ENCODE assay signal across 8 cellular contexts in the genomic region with DNA sequence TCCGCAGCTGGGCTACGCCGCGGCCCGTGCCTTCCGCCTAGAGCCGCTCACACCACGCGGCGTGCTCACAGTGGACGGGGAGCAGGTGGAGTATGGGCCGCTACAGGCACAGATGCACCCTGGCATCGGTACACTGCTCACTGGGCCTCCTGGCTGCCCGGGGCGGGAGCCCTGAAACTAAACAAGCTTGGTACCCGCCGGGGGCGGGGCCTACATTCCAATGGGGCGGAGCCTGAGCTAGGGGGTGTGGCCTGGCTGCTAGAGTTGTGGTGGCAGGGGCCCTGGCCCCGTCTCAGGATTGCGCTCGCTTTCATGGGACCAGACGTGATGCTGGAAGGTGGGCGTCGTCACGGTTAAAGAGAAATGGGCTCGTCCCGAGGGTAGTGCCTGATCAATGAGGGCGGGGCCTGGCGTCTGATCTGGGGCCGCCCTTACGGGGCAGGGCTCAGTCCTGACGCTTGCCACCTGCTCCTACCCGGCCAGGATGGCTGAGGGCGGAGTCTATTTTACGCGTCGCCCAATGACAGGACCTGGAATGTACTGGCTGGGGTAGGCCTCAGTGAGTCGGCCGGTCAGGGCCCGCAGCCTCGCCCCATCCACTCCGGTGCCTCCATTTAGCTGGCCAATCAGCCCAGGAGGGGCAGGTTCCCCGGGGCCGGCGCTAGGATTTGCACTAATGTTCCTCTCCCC. TPM values are rescaled to one million over a fixed set of nuclear protein-coding genes. Genes with fewer than 3 reads are reported as not detected.
DNase-seq lines count a peak whose midpoint lies in the region; ATAC-seq and TF ChIP-seq lines count a peak whose summit lies in the region.

No MANE protein-coding gene starts in this region.

- peak overlapping the region; percentile 76 for H3K9ac ChIP-seq in mesendoderm (ENCODE audit: low read length)

- peak overlapping the region; percentile 89 for H3K56ac ChIP-seq in mesendoderm (ENCODE audit: low read length)

- H3K27me3 ChIP-seq in mesendoderm (ENCODE audit: insufficient read depth, low read length, poor library complexity), result no peaks in the 10 kb centered on the region
- H3K27me3 ChIP-seq in uterus, result no peaks in the 10 kb centered on the region

- no peak overlapping the region for H2BK5ac ChIP-seq in mesendoderm (ENCODE audit: low read length)

- peaks cover 8% of the 10 kb centered on the region for H3K4me1 ChIP-seq in mesendoderm (ENCODE audit: control insufficient read depth, low read depth, low read length)
- H3K4me1 ChIP-seq in uterus, result peaks cover 11 to 23% of the 10 kb centered on the region in 2 donors

- peaks cover 2% of the 10 kb centered on the region for H3K79me1 ChIP-seq in mesendoderm (ENCODE audit: low read length)

- H4K8ac ChIP-seq in mesendoderm (ENCODE audit: low read depth, low read length), result no peak overlapping the region

- H2BK15ac ChIP-seq in mesendoderm (replicated peaks; ENCODE audit: low read depth), result no peak overlapping the region

- no peaks in the 10 kb centered on the region for H3K79me2 ChIP-seq in mesendoderm (ENCODE audit: control insufficient read depth, insufficient read depth, low read length)

- no peaks in the 10 kb centered on the region for H3K9me3 Mint-ChIP-seq in activated naive CD4-positive, alpha-beta T cell treated with anti-CD3 and anti-CD28 coated beads, Interleukin-2, amount 50 U/mL, for 72 hours
- no peaks in the 10 kb centered on the region for H3K9me3 Mint-ChIP-seq in stimulated activated memory B cell treated with anti-CD40 and anti-IgM and Interleukin-4, amounts not matched to agents 10 μg/mL and 1 μg/mL and 100 μg/mL, for 72 hours

- H3K27ac ChIP-seq in coronary artery, result peak overlapping the region; percentile 85 to 86
- H3K27ac ChIP-seq in mesendoderm (ENCODE audit: low read depth, low read length), result peak overlapping the region; percentile 83
- peak overlapping the region; percentile 71 to 91 for H3K27ac ChIP-seq in uterus

- no peaks in the 10 kb centered on the region for H3K36me3 ChIP-seq in mesendoderm (ENCODE audit: control insufficient read depth, insufficient read depth, low read length)
- H3K36me3 ChIP-seq in uterus, result no peaks in the 10 kb centered on the region

- peak overlapping the region; percentile 56 for H3K18ac ChIP-seq in mesendoderm (ENCODE audit: low read length)

- H3K27ac Mint-ChIP-seq in activated naive CD4-positive, alpha-beta T cell treated with anti-CD3 and anti-CD28 coated beads, Interleukin-2, amount 50 U/mL, for 72 hours, result peak overlapping the region; percentile 22 to 56
- no peak overlapping the region for H3K27ac Mint-ChIP-seq in stimulated activated memory B cell treated with anti-CD40 and anti-IgM and Interleukin-4, amounts not matched to agents 10 μg/mL and 1 μg/mL and 100 μg/mL, for 72 hours

- peak overlapping the region; percentile 79 for H3K4me2 ChIP-seq in mesendoderm (ENCODE audit: low read length)

- no peak overlapping the region for H3K4me3 Mint-ChIP-seq in stimulated activated memory B cell treated with anti-CD40 and anti-IgM and Interleukin-4, amounts not matched to agents 10 μg/mL and 1 μg/mL and 100 μg/mL, for 72 hours

- H3K36me3 Mint-ChIP-seq in activated naive CD4-positive, alpha-beta T cell treated with anti-CD3 and anti-CD28 coated beads, Interleukin-2, amount 50 U/mL, for 72 hours, result peaks cover 4 to 6% of the 10 kb centered on the region in 2 donors
- peaks cover 9% of the 10 kb centered on the region for H3K36me3 Mint-ChIP-seq in stimulated activated memory B cell treated with anti-CD40 and anti-IgM and Interleukin-4, amounts not matched to agents 10 μg/mL and 1 μg/mL and 100 μg/mL, for 72 hours

- H2AK5ac ChIP-seq in mesendoderm (ENCODE audit: low read length), result no peak overlapping the region

- no peak overlapping the region for H4K5ac ChIP-seq in mesendoderm (ENCODE audit: low read length)

- peaks cover 40% of the 10 kb centered on the region for H3K4me1 Mint-ChIP-seq in stimulated activated memory B cell treated with anti-CD40 and anti-IgM and Interleukin-4, amounts not matched to agents 10 μg/mL and 1 μg/mL and 100 μg/mL, for 72 hours

- TF ChIP-seq POLR2A in uterus (IDR thresholded peaks at IDR 0.05), result no peak

- H3K4ac ChIP-seq in mesendoderm (ENCODE audit: low read depth, low read length), result no peak overlapping the region

- WGBS in mesendoderm (ENCODE audit: extremely low coverage, insufficient coverage, low lambda C conversion rate), result no CpG with 5 or more reads among the region's 46 CpGs

- intact Hi-C loops in uterus (cut with DNase I; ENCODE audit: low total_unique reads), result no loop called here

- H2BK120ac ChIP-seq in mesendoderm (ENCODE audit: low read depth, low read length), result no peak overlapping the region

- no peaks in the 10 kb centered on the region for H3K9me3 ChIP-seq in uterus

- DNase-seq in activated naive CD4-positive, alpha-beta T cell treated with anti-CD3 and anti-CD28 coated beads, Interleukin-2, amount 50 U/mL, for 72 hours (ENCODE audit: low spot score in 2 of 2), result peak in 1 of 2 donors; percentile 59
- no peak for DNase-seq in activated naive CD4-positive, alpha-beta T cell treated with anti-CD3 and anti-CD28 coated beads, Interleukin-2, amount 50 U/mL, for 16 hours
- DNase-seq in coronary artery (ENCODE audit: low spot score) (no peak), mesendoderm (peak; percentile 97), uterus (peak; percentile 60 to 65)

- no peak overlapping the region for H3K23ac ChIP-seq in mesendoderm (ENCODE audit: low read length)

- peak overlapping the region; percentile 12 for H3K4me3 ChIP-seq in coronary artery
- H3K4me3 ChIP-seq in mesendoderm (ENCODE audit: low read length), result no peak overlapping the region
- no peak overlapping the region for H3K4me3 ChIP-seq in uterus

- H3K27me3 Mint-ChIP-seq in stimulated activated memory B cell treated with anti-CD40 and anti-IgM and Interleukin-4, amounts not matched to agents 10 μg/mL and 1 μg/mL and 100 μg/mL, for 72 hours, result no peaks in the 10 kb centered on the region

- TF ChIP-seq CTCF in coronary artery (IDR thresholded peaks at IDR 0.05) (no peak), uterus (IDR thresholded peaks at IDR 0.05) (no peak)

- ATAC-seq in activated naive CD4-positive, alpha-beta T cell treated with anti-CD3 and anti-CD28 coated beads, Interleukin-2, amount 50 U/mL, for 72 hours, result no peak
- no peak for ATAC-seq in stimulated activated memory B cell treated with anti-CD40 and anti-IgM and Interleukin-4, amounts not matched to agents 10 μg/mL and 1 μg/mL and 100 μg/mL, for 72 hours
- ATAC-seq in HG03159 (IDR thresholded peaks at IDR 0.05; ENCODE audit: unreplicated experiment) (no peak), GM18868 (IDR thresholded peaks at IDR 0.05; ENCODE audit: unreplicated experiment) (no peak)

RNA-seq across cellular contexts. Expression of a gene that starts 7.4 kb away (rescaled TPM):
- total RNA-seq in activated naive CD4-positive, alpha-beta T cell treated with anti-CD3 and anti-CD28 coated beads, Interleukin-2, amount 50 U/mL, for 72 hours, result 10 to 100 TPM; 10.5 to 16.9 TPM
- 2.0 TPM for polyA plus RNA-seq in mesendoderm (2013, experiment 1 of 2)
- polyA plus RNA-seq in mesendoderm (2013, experiment 2 of 2), result 1.9 TPM
- total RNA-seq in uterus, result 10 to 100 TPM in 2 of 4 donors, 1 to 10 TPM in 1, not detected in 1; 3.1 to 29.8 (median 11.3) TPM

RNA-seq across cellular contexts. Expression of a gene that starts 10.4 kb away (rescaled TPM):
- total RNA-seq in activated naive CD4-positive, alpha-beta T cell treated with anti-CD3 and anti-CD28 coated beads, Interleukin-2, amount 50 U/mL, for 72 hours, result 10 to 100 TPM; 25.7 to 40.4 TPM
- polyA plus RNA-seq in mesendoderm (2013, experiment 1 of 2), result 19.4 TPM
- polyA plus RNA-seq in mesendoderm (2013, experiment 2 of 2), result 20.6 TPM
- total RNA-seq in uterus, result 10 to 100 TPM; 10.0 to 27.2 (median 21.7) TPM

RNA-seq across cellular contexts. Expression of a gene that starts 10.8 kb away (rescaled TPM):
- total RNA-seq in activated naive CD4-positive, alpha-beta T cell treated with anti-CD3 and anti-CD28 coated beads, Interleukin-2, amount 50 U/mL, for 72 hours, result 1,000 to 10,000 TPM; 2,030 to 2,264 TPM
- 1,890 TPM for polyA plus RNA-seq in mesendoderm (2013, experiment 1 of 2)
- 1,896 TPM for polyA plus RNA-seq in mesendoderm (2013, experiment 2 of 2)
- total RNA-seq in uterus, result 1,000 to 10,000 TPM; 1,515 to 5,795 (median 3,195) TPM

RNA-seq across cellular contexts. Expression of a gene that starts 14.9 kb away (rescaled TPM):
- 1 to 10 TPM; 5.5 to 9.1 TPM for total RNA-seq in activated naive CD4-positive, alpha-beta T cell treated with anti-CD3 and anti-CD28 coated beads, Interleukin-2, amount 50 U/mL, for 72 hours
- 1.4 TPM for polyA plus RNA-seq in mesendoderm (2013, experiment 1 of 2)
- 1.7 TPM for polyA plus RNA-seq in mesendoderm (2013, experiment 2 of 2)
- total RNA-seq in uterus, result 1 to 10 TPM in 2 of 4 donors, not detected in 2; 1.8 TPM

RNA-seq across cellular contexts. Expression of a gene that starts 16.2 kb away (rescaled TPM):
- total RNA-seq in activated naive CD4-positive, alpha-beta T cell treated with anti-CD3 and anti-CD28 coated beads, Interleukin-2, amount 50 U/mL, for 72 hours, result 10 to 100 TPM in 1 of 2 donors, 1 to 10 TPM in 1; 7.9 to 10.9 TPM
- 29.3 TPM for polyA plus RNA-seq in mesendoderm (2013, experiment 1 of 2)
- 31.9 TPM for polyA plus RNA-seq in mesendoderm (2013, experiment 2 of 2)
- 10 to 100 TPM in 2 of 4 donors, under 1 TPM in 2; 0.51 to 55.1 (median 8.1) TPM for total RNA-seq in uterus

Comparison
In these comparisons a context has a peak if more than half of its experiments do, and no peak if none do; other contexts are left out.
1. DNase-seq: peak in mesendoderm (single experiment) and uterus (2 of 2); none in activated naive CD4-positive, alpha-beta T cell treated with anti-CD3 and anti-CD28 coated beads, Interleukin-2, amount 50 U/mL, for 16 hours (single experiment) and coronary artery (single experiment).
2. Peak in every context shown above with its lines, with median percentiles within 50 percentile points of each other: H3K27ac ChIP-seq.